In genomic region chr13:57673197-57673596, GRCh38 we compare ENCODE assay signal across 1 cellular context.
A peak's percentile ranks its signal among the peaks of the same experiment; 100 is the strongest.
TF ChIP-seq lines count a peak whose summit lies in the region.

No MANE protein-coding gene starts in this region.

TF ChIP-seq in GM23338, 12 proteins besides CTCF, POLR2A, EP300 and RAD21 (continued from another document):
- TF ChIP-seq ZNF462 (CRISPR knock-in tag; IDR thresholded peaks at IDR 0.05) = peak; percentile 56; the same call in 1 of the 2 replicates
